ENCODE assay signal across 24 cellular contexts in the genomic region with DNA sequence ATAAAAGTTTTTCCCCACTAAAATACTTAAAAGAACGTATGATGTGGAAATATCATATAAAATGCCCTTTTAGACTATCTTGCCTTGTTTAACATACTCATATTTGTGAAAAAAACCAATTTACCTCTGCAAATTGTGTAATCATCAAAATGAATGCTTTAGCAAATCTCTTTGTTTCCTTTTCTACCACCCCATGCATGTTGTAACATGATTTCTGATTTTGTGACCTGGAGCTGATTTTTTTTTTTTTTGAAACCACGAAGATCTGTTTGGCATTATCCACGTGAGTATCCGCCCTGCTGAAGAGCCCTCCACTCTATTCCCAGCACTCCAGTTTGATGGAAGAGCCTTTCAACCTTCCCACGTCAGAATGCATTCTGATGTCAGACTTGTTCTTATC.
"Had no signal": no experiment of that assay in that cellular context is flagged by ENCODE, and none has a peak within 500 bp of the region (broad histone marks: within the 10 kb centered on the region; RNA-seq: fewer than 3 reads in every experiment).

No MANE protein-coding gene starts in this region.

- H3K4me1 Mint-ChIP-seq: naive B cell had no signal

- H3K27me3 Mint-ChIP-seq: dendritic cell treated with granulocyte-macrophage colony-stimulating factor and Interleukin-4, amounts not matched to agents 40 ng/mL and 50 ng/mL, for 4 days; naive B cell; natural killer cell treated with Interleukin-12 subunit alpha and Interleukin-12 subunit beta and Interleukin-15 and Interleukin-18, amount 100 ng/mL, for 72 hours; progenitor cell of endocrine pancreas; type B pancreatic cell had no signal

- DNase-seq: colonic mucosa; effector CD8-positive, alpha-beta T cell; endodermal cell; foreskin melanocyte; mesenchymal stem cell; mucosa of descending colon; naive B cell; right lobe of liver; small intestine; stimulated activated CD4-positive, alpha-beta T cell treated with anti-CD3 and anti-CD28 coated beads, Interleukin-15, amount 100 ng/mL, for 24 hours; stimulated activated CD4-positive, alpha-beta T cell treated with anti-CD3 and anti-CD28 coated beads, Interleukin-2, amount 100 ng/mL, for 48 hours; stimulated activated CD8-positive, alpha-beta memory T cell treated with anti-CD3 and anti-CD28 coated beads, Interleukin-4, amount 100 ng/mL, for 48 hours; stimulated activated naive CD4-positive, alpha-beta T cell; stomach; thyroid gland had no signal

- H3K36me3 Mint-ChIP-seq: mesothelial cell of epicardium, naive B cell, neural progenitor cell, type B pancreatic cell had no signal

- H3K27ac Mint-ChIP-seq: dendritic cell treated with granulocyte-macrophage colony-stimulating factor and Interleukin-4, amounts not matched to agents 40 ng/mL and 50 ng/mL, for 4 days; endodermal cell; mesothelial cell of epicardium; naive B cell; natural killer cell treated with Interleukin-12 subunit alpha and Interleukin-12 subunit beta and Interleukin-15 and Interleukin-18, amount 100 ng/mL, for 72 hours; neural progenitor cell; progenitor cell of endocrine pancreas; type B pancreatic cell had no signal

- H3K27me3 ChIP-seq: colonic mucosa, esophagus muscularis mucosa, neural progenitor cell, right lobe of liver, stomach, thyroid gland had no signal

- H3K36me3 ChIP-seq: colonic mucosa, esophagus muscularis mucosa, neural progenitor cell, right lobe of liver, stomach, thyroid gland had no signal

- H3K9me3 Mint-ChIP-seq: endodermal cell, mesothelial cell of epicardium, neural progenitor cell, type B pancreatic cell had no signal

- H3K9ac ChIP-seq: neural progenitor cell, parathyroid adenoma had no signal

- H3K4me3 Mint-ChIP-seq: dendritic cell treated with granulocyte-macrophage colony-stimulating factor and Interleukin-4, amounts not matched to agents 40 ng/mL and 50 ng/mL, for 4 days; endodermal cell; mesothelial cell of epicardium; naive B cell; natural killer cell treated with Interleukin-12 subunit alpha and Interleukin-12 subunit beta and Interleukin-15 and Interleukin-18, amount 100 ng/mL, for 72 hours; neural progenitor cell; type B pancreatic cell had no signal

- H3K27ac ChIP-seq: colonic mucosa, esophagus muscularis mucosa, neural progenitor cell, parathyroid adenoma, right lobe of liver, stomach had no signal

- H3K9me3 ChIP-seq: colonic mucosa, esophagus muscularis mucosa, mucosa of descending colon, right lobe of liver, stomach, thyroid gland had no signal

- H3K79me2 ChIP-seq: parathyroid adenoma had no signal

- H3K4me1 ChIP-seq: colonic mucosa, esophagus muscularis mucosa, parathyroid adenoma, right lobe of liver had no signal

- H3K4me2 ChIP-seq: neural progenitor cell had no signal

- H3K4me3 ChIP-seq: colonic mucosa, esophagus muscularis mucosa, lung, mucosa of descending colon, neural progenitor cell, right lobe of liver, stomach, thyroid gland had no signal

- H2AFZ ChIP-seq: neural progenitor cell, parathyroid adenoma had no signal
